ENCODE assay signal across 21 cellular contexts in genomic region chr3:88987786-88988185, GRCh38.
DNase-seq lines count a peak whose midpoint lies in the region; FAIRE-seq and TF ChIP-seq lines count a peak whose summit lies in the region.
"Had no signal": no experiment of that assay in that cellular context is flagged by ENCODE, and none has a peak within 500 bp of the region (broad histone marks: within the 10 kb centered on the region; RNA-seq: fewer than 3 reads in every experiment).

No MANE protein-coding gene starts in this region.

- no peak overlapping the region for H2AFZ ChIP-seq in PC-9

- H4K20me1 ChIP-seq in PC-9 (ENCODE audit: insufficient read depth) = no peaks in the 10 kb centered on the region

- H3K27me3 Mint-ChIP-seq in osteocyte (ENCODE audit: unreplicated experiment) = no peaks in the 10 kb centered on the region
- H3K27me3 Mint-ChIP-seq: CD4-positive, CD25-positive, alpha-beta regulatory T cell; CD8-positive, alpha-beta memory T cell had no signal

- no peaks in the 10 kb centered on the region for H3K4me1 ChIP-seq in PC-9 (replicated peaks; ENCODE audit: insufficient read depth)
- H3K4me1 ChIP-seq: BE2C had no signal

- H3K4me3 ChIP-seq in choroid plexus epithelial cell (ENCODE audit: low read depth, low read length) (no peak overlapping the region), PC-9 (no peak overlapping the region)
- H3K4me3 ChIP-seq: GM12878 had no signal

- peak overlapping the region; percentile 59 for H3K27ac Mint-ChIP-seq in osteocyte (ENCODE audit: unreplicated experiment)
- H3K27ac Mint-ChIP-seq: CD4-positive, CD25-positive, alpha-beta regulatory T cell; CD8-positive, alpha-beta memory T cell; H9 had no signal

- FAIRE-seq in urothelium cell line (lab: Jason Lieb, UNC) = no peak
- FAIRE-seq: GM12878, GM19239, H1 had no signal

- no peak overlapping the region for H3K4me2 ChIP-seq in PC-9

- intact Hi-C loops in PC-9 (cut with micrococcal nuclease; ENCODE audit: unreplicated experiment) = no loop called here

- TF ChIP-seq CTCF in choroid plexus epithelial cell (conservative IDR thresholded peaks at IDR 0.05; ENCODE audit: low read depth, low read length) (no peak), osteocyte (IDR thresholded peaks at IDR 0.05) (no peak), PC-9 (conservative IDR thresholded peaks at IDR 0.05) (no peak)

- H3K36me3 ChIP-seq in PC-9 (ENCODE audit: low read depth) = no peaks in the 10 kb centered on the region
- H3K36me3 ChIP-seq: BE2C had no signal

- DNase-seq in EH (ENCODE audit: low read depth) = peak; percentile 7
- peak; percentile 6 for DNase-seq in HS-5 (ENCODE audit: low read depth)
- DNase-seq in choroid plexus epithelial cell (ENCODE audit: low read depth) = peak; percentile 54
- no peak for DNase-seq in osteocyte (ENCODE audit: extremely low spot score, unreplicated experiment)
- DNase-seq in PC-9 = no peak
- no peak for DNase-seq in urothelium cell line (ENCODE audit: low spot score)
- no peak for DNase-seq in activated T-cell treated with anti-CD3 and anti-CD28 coated beads, Interleukin-2, amount 50 U/mL, for 1 hour
- no peak for DNase-seq in globus pallidus (ENCODE audit: low spot score)
- DNase-seq: 8988T; BE2C; C1 segment of cervical spinal cord; CD4-positive, CD25-positive, alpha-beta regulatory T cell; CD8-positive, alpha-beta memory T cell; COR-L47; DMS 273 treated with DMSO at 0.1 percent for 48 hours; DMS53; GF-D8; H9 had no signal

- no peaks in the 10 kb centered on the region for H3K9me2 ChIP-seq in PC-9 (ENCODE audit: insufficient read depth)

- no peak overlapping the region for H3K4me3 Mint-ChIP-seq in osteocyte (ENCODE audit: unreplicated experiment)
- H3K4me3 Mint-ChIP-seq: CD4-positive, CD25-positive, alpha-beta regulatory T cell; CD8-positive, alpha-beta memory T cell; H9 had no signal

- no peak overlapping the region for H3K27ac ChIP-seq in PC-9

- no peaks in the 10 kb centered on the region for H3K9me3 Mint-ChIP-seq in osteocyte (ENCODE audit: unreplicated experiment)
- H3K9me3 Mint-ChIP-seq: H9 had no signal

- no peaks in the 10 kb centered on the region for H3K36me3 Mint-ChIP-seq in osteocyte (ENCODE audit: unreplicated experiment)
- H3K36me3 Mint-ChIP-seq: CD4-positive, CD25-positive, alpha-beta regulatory T cell; CD8-positive, alpha-beta memory T cell had no signal

- no TSS peak for BruUV-seq in PC-9 (replicated peaks; lab: Mats Ljungman, UMichigan)

- H3K79me2 ChIP-seq in PC-9 (ENCODE audit: low read depth) = no peaks in the 10 kb centered on the region

- peaks cover 46% of the 10 kb centered on the region for H3K4me1 Mint-ChIP-seq in osteocyte (ENCODE audit: unreplicated experiment)
- H3K4me1 Mint-ChIP-seq: CD4-positive, CD25-positive, alpha-beta regulatory T cell; CD8-positive, alpha-beta memory T cell; H9 had no signal

- H3K9me3 ChIP-seq in PC-9 (ENCODE audit: insufficient read depth, low read depth) = no peaks in the 10 kb centered on the region
- H3K9me3 ChIP-seq: BE2C had no signal

- no peaks in the 10 kb centered on the region for H3F3A ChIP-seq in PC-9 (ENCODE audit: insufficient read depth, low read depth)

- H3K27me3 ChIP-seq in PC-9 (ENCODE audit: insufficient read depth, low read depth) = no peaks in the 10 kb centered on the region
- H3K27me3 ChIP-seq: BE2C had no signal

- POLR2A ChIA-PET in PC-9 (lab: Charles Lee; ENCODE audit: unreplicated experiment) = no interaction called here

- CTCF ChIA-PET in PC-9 (lab: Charles Lee) = interaction anchor here (0.7 kb wide), 1 partner anchor 22 kb away, joined by 5 read pairs; no protein-coding TSS in a partner anchor

Comparison
In these comparisons a context has a peak if more than half of its experiments do, and no peak if none do; other contexts are left out.
1. DNase-seq: peak in EH (single experiment), HS-5 (single experiment) and choroid plexus epithelial cell (single experiment); none in osteocyte (single experiment), PC-9 (0 of 2), urothelium cell line (single experiment), activated T-cell treated with anti-CD3 and anti-CD28 coated beads, Interleukin-2, amount 50 U/mL, for 1 hour (single experiment) and globus pallidus (single experiment).